8 cellular contexts compared by ENCODE assay signal in genomic region chr12:63814146-63814774, GRCh38. TPM values are rescaled to one million over a fixed set of nuclear protein-coding genes. Genes with fewer than 3 reads are reported as not detected.
DNase-seq lines count a peak whose midpoint lies in the region; ATAC-seq and TF ChIP-seq lines count a peak whose summit lies in the region.

No MANE protein-coding gene starts in this region.

- peaks cover 0 to 8% (median 0%) of the 10 kb centered on the region in 7 donors for H3K9me3 Mint-ChIP-seq in CD4-positive, CD25-positive, alpha-beta regulatory T cell

- TF ChIP-seq CTCF in right lobe of liver (IDR thresholded peaks at IDR 0.05) (no peak), BE2C (IDR thresholded peaks at IDR 0.05; ENCODE audit: low read depth, low read length) (no peak)

- H3K9me3 ChIP-seq in CD4-positive, CD25-positive, alpha-beta regulatory T cell (ENCODE audit: control insufficient read depth in 2 of 2, low read length in 2 of 2), result no peaks in the 10 kb centered on the region
- no peaks in the 10 kb centered on the region for H3K9me3 ChIP-seq in right lobe of liver
- no peaks in the 10 kb centered on the region for H3K9me3 ChIP-seq in BE2C

- no peaks in the 10 kb centered on the region for H3K27me3 ChIP-seq in CD4-positive, CD25-positive, alpha-beta regulatory T cell (ENCODE audit: control insufficient read depth, insufficient read depth, low read length)
- no peaks in the 10 kb centered on the region for H3K27me3 ChIP-seq in right lobe of liver
- no peaks in the 10 kb centered on the region for H3K27me3 ChIP-seq in BE2C

- H3K27ac ChIP-seq in CD4-positive, CD25-positive, alpha-beta regulatory T cell (ENCODE audit: insufficient read depth, low read length, poor library complexity, severe bottlenecking), result no peak overlapping the region
- H3K27ac ChIP-seq in right lobe of liver, result peak overlapping the region in 1 of 3 donors; percentile 33

- no peaks in the 10 kb centered on the region for H3K36me3 Mint-ChIP-seq in CD4-positive, CD25-positive, alpha-beta regulatory T cell

- intact Hi-C loops in right lobe of liver (cut with DNase I), result no loop called here

- peak overlapping the region in 2 of 4 donors; percentile 33 to 60 for H3K4me3 Mint-ChIP-seq in CD4-positive, CD25-positive, alpha-beta regulatory T cell

- peaks cover 12% of the 10 kb centered on the region for H3K4me1 ChIP-seq in CD4-positive, CD25-positive, alpha-beta regulatory T cell (ENCODE audit: control insufficient read depth, insufficient read depth, low read length, poor library complexity, severe bottlenecking)
- H3K4me1 ChIP-seq in right lobe of liver (peaks cover 0 to 33% (median 12%) of the 10 kb centered on the region in 4 donors), BE2C (no peaks in the 10 kb centered on the region)

- WGBS in right lobe of liver (ENCODE audit: insufficient coverage, low coverage, low lambda C conversion rate, missing lambda C conversion rate), result 54% methylated on average over 4 of the region's 4 CpGs

- peaks cover 4% of the 10 kb centered on the region for H3K27me3 Mint-ChIP-seq in CD4-positive, CD25-positive, alpha-beta regulatory T cell

- no peak for TF ChIP-seq POLR2A in right lobe of liver (IDR thresholded peaks at IDR 0.05)

- peaks cover 0 to 17% (median 15%) of the 10 kb centered on the region in 4 donors for H3K4me1 Mint-ChIP-seq in CD4-positive, CD25-positive, alpha-beta regulatory T cell

- no peak for DNase-seq in CD4-positive, CD25-positive, alpha-beta regulatory T cell
- DNase-seq in NCI-H748 (lab: John Stamatoyannopoulos, UW; ENCODE audit: unreplicated experiment) (peak; percentile 20), right lobe of liver (no peak), pons (ENCODE audit: low spot score) (no peak), activated gamma-delta T cell (lab: John Stamatoyannopoulos, UW) (no peak), BE2C (no peak)

- peak overlapping the region; percentile 42 for H3K4me3 ChIP-seq in CD4-positive, CD25-positive, alpha-beta regulatory T cell (ENCODE audit: low read depth, low read length)
- H3K4me3 ChIP-seq in right lobe of liver (no peak overlapping the region), BE2C (ENCODE audit: low read depth, low read length) (no peak overlapping the region)

- H3K27ac Mint-ChIP-seq in CD4-positive, CD25-positive, alpha-beta regulatory T cell, result no peak overlapping the region

- no peak for ATAC-seq in CD4-positive, CD25-positive, alpha-beta regulatory T cell (ENCODE audit: low read depth in 2 of 2)
- ATAC-seq in GM19351 (IDR thresholded peaks at IDR 0.05; ENCODE audit: unreplicated experiment), result peak; percentile 37
- ATAC-seq in HG02943 (IDR thresholded peaks at IDR 0.05; ENCODE audit: low read depth, unreplicated experiment), result peak; percentile 39
- ATAC-seq in right lobe of liver, result no peak

- no peaks in the 10 kb centered on the region for H3K36me3 ChIP-seq in CD4-positive, CD25-positive, alpha-beta regulatory T cell (ENCODE audit: control insufficient read depth, insufficient read depth, low read length)
- H3K36me3 ChIP-seq in right lobe of liver, result no peaks in the 10 kb centered on the region
- H3K36me3 ChIP-seq in BE2C, result no peaks in the 10 kb centered on the region

RNA-seq across cellular contexts. Expression of gene SRGAP1, which starts 30.2 kb away (rescaled TPM):
- not detected for total RNA-seq in CD4-positive, CD25-positive, alpha-beta regulatory T cell
- under 1 TPM; 0.01 to 0.07 (median 0.02) TPM for polyA plus RNA-seq in CD4-positive, CD25-positive, alpha-beta regulatory T cell
- total RNA-seq in right lobe of liver, result 1 to 10 TPM; 1.3 to 5.0 (median 3.0) TPM
- polyA plus RNA-seq in BE2C (2012; ENCODE audit: insufficient read depth, insufficient read length, low read depth), result 7.6 TPM

RNA-seq across cellular contexts. Expression of gene RXYLT1, which starts 34.6 kb away (rescaled TPM):
- total RNA-seq in CD4-positive, CD25-positive, alpha-beta regulatory T cell, result 8.9 TPM
- polyA plus RNA-seq in CD4-positive, CD25-positive, alpha-beta regulatory T cell, result 10 to 100 TPM; 11.7 to 15.5 (median 13.4) TPM
- 10 to 100 TPM in 4 of 6 experiments, 1 to 10 TPM in 2; 8.8 to 10.9 (median 10.3) TPM for total RNA-seq in right lobe of liver
- polyA plus RNA-seq in BE2C (2012; ENCODE audit: insufficient read depth, insufficient read length, low read depth), result 25.5 TPM

Comparison
In these comparisons a context has a peak if more than half of its experiments do, and no peak if none do; other contexts are left out.
1. ATAC-seq: peak in GM19351 (single experiment) and HG02943 (single experiment); none in CD4-positive, CD25-positive, alpha-beta regulatory T cell (0 of 2) and right lobe of liver (0 of 4).